Comparison of ENCODE assay signal across 24 cellular contexts in the genomic region with DNA sequence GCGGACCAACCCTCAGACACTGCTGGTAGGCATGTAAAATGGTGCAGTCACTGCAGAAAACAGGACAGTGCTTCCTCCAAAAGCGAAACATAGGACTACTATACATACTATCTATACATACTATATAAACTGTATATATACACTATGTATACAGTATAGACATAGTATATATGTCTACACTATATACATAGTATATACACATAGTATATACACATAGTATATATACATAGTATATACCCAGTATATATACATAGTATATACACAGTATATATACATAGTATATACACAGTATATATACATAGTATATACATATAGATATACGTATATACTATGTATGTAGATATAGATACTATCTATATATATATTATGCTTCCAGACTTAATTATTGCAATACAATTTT. TPM values are rescaled to one million over a fixed set of nuclear protein-coding genes. Genes with fewer than 3 reads are reported as not detected.
A peak's percentile ranks its signal among the peaks of the same experiment; 100 is the strongest.
DNase-seq lines count a peak whose midpoint lies in the region; ATAC-seq, FAIRE-seq and TF ChIP-seq lines count a peak whose summit lies in the region.
"Had no signal": no experiment of that assay in that cellular context is flagged by ENCODE, and none has a peak within 500 bp of the region (broad histone marks: within the 10 kb centered on the region; RNA-seq: fewer than 3 reads in every experiment).

No MANE protein-coding gene starts in this region.

- TF ChIP-seq CTCF in neural crest cell (conservative IDR thresholded peaks at IDR 0.05): no peak

- H3K27ac ChIP-seq in caudate nucleus (ENCODE audit: low read depth, low read length): no peak overlapping the region
- H3K27ac ChIP-seq: 22Rv1; A549; BLaER1 treated with 17β-estradiol and CSF1 and Interleukin-3, amounts not matched to agents 10 nM and 100 nM had no signal

- DNase-seq in RCC 7860 (ENCODE audit: low spot score) (no peak), neural crest cell (ENCODE audit: low read depth, low spot score) (no peak), medulla oblongata (ENCODE audit: extremely low spot score) (no peak), left lobe of liver (ENCODE audit: low spot score) (no peak), caudate nucleus (lab: John Stamatoyannopoulos, UW) (no peak)
- DNase-seq: ACHN; AML-193; BE2C; CD4-positive, alpha-beta T cell; CD8-positive, alpha-beta memory T cell; DMS 273 treated with DMSO at 0.1 percent for 48 hours; DMS79; EL; GF-D8 had no signal

- no peaks in the 10 kb centered on the region for H3K27me3 Mint-ChIP-seq in neural crest cell (ENCODE audit: low read depth)
- H3K27me3 Mint-ChIP-seq: CD4-positive, alpha-beta T cell had no signal

- H3K36me3 Mint-ChIP-seq in neural crest cell (ENCODE audit: low read depth): no peaks in the 10 kb centered on the region
- H3K36me3 Mint-ChIP-seq: CD8-positive, alpha-beta memory T cell had no signal

- no peak for ATAC-seq in left lobe of liver
- ATAC-seq: A549, GM23338 had no signal

- no peaks in the 10 kb centered on the region for H3K9me3 Mint-ChIP-seq in neural crest cell
- H3K9me3 Mint-ChIP-seq: CD14-positive monocyte; CD4-positive, alpha-beta T cell; CD8-positive, alpha-beta memory T cell; GM23338 had no signal

- peak overlapping the region; percentile 32 for H3K4me3 Mint-ChIP-seq in neural crest cell
- H3K4me3 Mint-ChIP-seq: CD14-positive monocyte; CD4-positive, alpha-beta T cell; CD8-positive, alpha-beta memory T cell; GM23338 had no signal

- FAIRE-seq in A204.1 (lab: Jason Lieb, UNC): peak; percentile 81
- FAIRE-seq in RCC 7860 (lab: Jason Lieb, UNC): peak; percentile 49
- FAIRE-seq: A549, D721Med, GM12891, GM18507 had no signal

- peaks cover 10% of the 10 kb centered on the region for H3K4me1 Mint-ChIP-seq in neural crest cell

- no peak overlapping the region for H3K27ac Mint-ChIP-seq in neural crest cell (ENCODE audit: unreplicated experiment)
- H3K27ac Mint-ChIP-seq: CD14-positive monocyte; CD4-positive, alpha-beta T cell; GM23338 had no signal

RNA-seq across cellular contexts. Expression of a gene that starts 6.4 kb away (rescaled TPM):
- total RNA-seq in neural crest cell: 59.0 and 63.2 TPM in 2 replicates
- total RNA-seq in left lobe of liver: 21.8 TPM

RNA-seq across cellular contexts. Expression of a gene that starts 55.9 kb away (rescaled TPM):
- total RNA-seq in neural crest cell (1.2 TPM in 2 replicates), left lobe of liver (0.33 TPM)
- total RNA-seq: CD8-positive, alpha-beta memory T cell; H4 had no signal
